8 cellular contexts compared by ENCODE assay signal in the genomic region with DNA sequence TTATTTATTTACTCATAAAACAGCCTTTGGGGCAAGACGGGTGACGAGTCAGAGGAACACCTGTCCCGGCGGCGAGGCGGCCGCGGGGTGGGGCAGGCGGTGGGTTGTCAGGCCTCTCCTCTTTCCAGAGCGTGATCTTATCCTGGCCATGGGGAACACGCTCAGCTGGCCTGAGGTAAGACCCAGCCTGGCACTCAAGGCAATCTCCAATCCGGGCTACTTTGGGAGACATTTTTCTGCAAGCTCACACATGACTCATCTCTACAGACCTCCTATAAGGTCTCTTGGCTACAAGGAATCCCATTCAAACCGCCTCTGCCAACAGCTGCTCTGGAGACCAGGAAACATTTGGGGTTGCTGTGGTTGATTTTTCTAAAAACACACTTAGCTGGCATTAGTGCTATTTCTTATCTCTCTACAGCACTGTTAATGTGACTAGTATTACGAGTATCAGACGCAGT. TPM values are rescaled to one million over a fixed set of nuclear protein-coding genes. Genes with fewer than 3 reads are reported as not detected.
DNase-seq lines count a peak whose midpoint lies in the region; ATAC-seq and TF ChIP-seq lines count a peak whose summit lies in the region.

No MANE protein-coding gene starts in this region.

- H3K27me3 ChIP-seq in colonic mucosa = no peaks in the 10 kb centered on the region

- intact Hi-C loops in colonic mucosa (cut with DNase I) = loop anchor here (10.0 kb wide), 1 partner anchor 89 kb away; no protein-coding TSS in a partner anchor

- H3K27ac ChIP-seq in colonic mucosa = peak overlapping the region; percentile 71

- TF ChIP-seq CTCF in colonic mucosa (IDR thresholded peaks at IDR 0.05) = no peak
- no peak for TF ChIP-seq CTCF in mesothelial cell of epicardium (IDR thresholded peaks at IDR 0.05; ENCODE audit: unreplicated experiment)

- H3K27ac Mint-ChIP-seq in mesothelial cell of epicardium = peak overlapping the region; percentile 1

- H3K36me3 ChIP-seq in colonic mucosa = no peaks in the 10 kb centered on the region

- no peaks in the 10 kb centered on the region for H3K27me3 Mint-ChIP-seq in mesothelial cell of epicardium (ENCODE audit: low read depth)

- H3K9me3 Mint-ChIP-seq in mesothelial cell of epicardium = no peaks in the 10 kb centered on the region

- no peak overlapping the region for H3K4me3 Mint-ChIP-seq in mesothelial cell of epicardium

- no peak overlapping the region for H3K4me3 ChIP-seq in colonic mucosa

- ATAC-seq in HG02623 (IDR thresholded peaks at IDR 0.05; ENCODE audit: unreplicated experiment) (no peak), GM21526 (IDR thresholded peaks at IDR 0.05; ENCODE audit: low FRiP score, unreplicated experiment) (no peak), HG03045 (IDR thresholded peaks at IDR 0.05; ENCODE audit: unreplicated experiment) (no peak)

- DNase-seq in CD1c-positive myeloid dendritic cell (ENCODE audit: extremely low spot score) (peak; percentile 80), HT-29 (ENCODE audit: low spot score) (peak; percentile 59), T-helper 22 cell (ENCODE audit: low read depth) (peak; percentile 54), colonic mucosa (peak; percentile 64), mesothelial cell of epicardium (ENCODE audit: low spot score in 2 of 2, unreplicated experiment in 2 of 2) (no peak)

- H3K9me3 ChIP-seq in colonic mucosa = no peaks in the 10 kb centered on the region

- peaks cover 54% of the 10 kb centered on the region for H3K4me1 Mint-ChIP-seq in mesothelial cell of epicardium

- peak overlapping the region; percentile 46 to 55 for H3K9ac ChIP-seq in colonic mucosa (ENCODE audit: low read depth in 2 of 2, low read length in 2 of 2)

- peaks cover 26% of the 10 kb centered on the region for H3K4me1 ChIP-seq in colonic mucosa

- peaks cover 2% of the 10 kb centered on the region for H3K36me3 Mint-ChIP-seq in mesothelial cell of epicardium

RNA-seq across cellular contexts. Expression of a gene that starts 6.2 kb away (rescaled TPM):
- 15.7 and 15.8 TPM in 2 replicates for total RNA-seq in HT-29 (2014; rRNA removed; shearing (Covaris generic))
- total RNA-seq in colonic mucosa (10 to 100 TPM; 47.2 to 58.6 TPM), mesothelial cell of epicardium (49.3 to 59.1 TPM (median 50.4 TPM) in 3 replicates)

Comparison
In these comparisons a context has a peak if more than half of its experiments do, and no peak if none do; other contexts are left out.
1. DNase-seq: peak in CD1c-positive myeloid dendritic cell (single experiment), HT-29 (single experiment), T-helper 22 cell (single experiment) and colonic mucosa (single experiment); none in mesothelial cell of epicardium (0 of 2).